Comparison of ENCODE assay signal across 29 cellular contexts in the genomic region with DNA sequence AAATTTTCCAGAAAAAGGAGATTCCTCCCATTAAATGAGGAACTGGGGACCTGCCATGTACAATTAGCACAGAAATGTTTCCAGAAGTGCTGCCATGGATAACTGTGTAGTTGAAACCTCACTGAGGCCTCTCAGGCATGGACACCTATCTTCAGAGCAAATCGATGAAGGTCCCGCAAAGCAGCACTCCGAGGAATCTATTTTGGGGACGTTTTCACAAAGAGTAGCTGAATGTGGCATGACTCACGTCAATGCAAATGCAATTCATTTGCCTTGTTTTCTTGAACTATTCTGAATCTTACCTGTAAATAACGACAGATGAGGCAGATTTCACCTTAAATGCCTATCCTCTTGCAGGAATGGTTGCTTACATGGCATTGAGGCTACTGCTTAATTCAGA.
"Had no signal": no experiment of that assay in that cellular context is flagged by ENCODE, and none has a peak within 500 bp of the region (broad histone marks: within the 10 kb centered on the region; RNA-seq: fewer than 3 reads in every experiment).

No MANE protein-coding gene starts in this region.

- H3K4me3 ChIP-seq: coronary artery, esophagus muscularis mucosa, gastroesophageal sphincter, heart left ventricle, hepatocyte, neural progenitor cell, smooth muscle cell, thoracic aorta, tibial nerve, upper lobe of left lung had no signal

- H3K9me3 ChIP-seq: esophagus muscularis mucosa, gastroesophageal sphincter, heart left ventricle, thoracic aorta, tibial nerve, upper lobe of left lung had no signal

- H3K79me2 ChIP-seq: hepatocyte, parathyroid adenoma had no signal

- H3K4me2 ChIP-seq: hepatocyte, neural progenitor cell, smooth muscle cell had no signal

- H3K27ac ChIP-seq: coronary artery, esophagus muscularis mucosa, foreskin keratinocyte, gastroesophageal sphincter, heart left ventricle, hepatocyte, neural progenitor cell, parathyroid adenoma, thoracic aorta, tibial nerve, upper lobe of left lung had no signal

- H3K27ac Mint-ChIP-seq: nephron; neural progenitor cell; progenitor cell of endocrine pancreas; stimulated activated effector memory CD8-positive, alpha-beta T cell treated with anti-CD3 and anti-CD28 coated beads, Interleukin-12 subunit alpha, Interleukin-12 subunit beta, amount 100 ng/mL, for 72 hours had no signal

- ATAC-seq: foreskin keratinocyte; gastroesophageal sphincter; heart left ventricle; left lobe of liver; naive thymus-derived CD4-positive, alpha-beta T cell; sciatic nerve; stimulated activated effector memory CD8-positive, alpha-beta T cell treated with anti-CD3 and anti-CD28 coated beads, Interleukin-12 subunit alpha, Interleukin-12 subunit beta, amount 100 ng/mL, for 72 hours had no signal

- H3K4me1 ChIP-seq: foreskin keratinocyte, gastroesophageal sphincter, heart left ventricle, neural progenitor cell, parathyroid adenoma, tibial nerve had no signal

- H2AFZ ChIP-seq: hepatocyte, neural progenitor cell, parathyroid adenoma had no signal

- H3K36me3 ChIP-seq: neural progenitor cell, thoracic aorta had no signal

- H3K9ac ChIP-seq: neural progenitor cell, parathyroid adenoma had no signal

- H3K9me3 Mint-ChIP-seq: naive thymus-derived CD4-positive, alpha-beta T cell; nephron; stimulated activated effector memory CD8-positive, alpha-beta T cell treated with anti-CD3 and anti-CD28 coated beads, Interleukin-12 subunit alpha, Interleukin-12 subunit beta, amount 100 ng/mL, for 72 hours had no signal

- H3K4me3 Mint-ChIP-seq: nephron; neural progenitor cell; stimulated activated effector memory CD8-positive, alpha-beta T cell treated with anti-CD3 and anti-CD28 coated beads, Interleukin-12 subunit alpha, Interleukin-12 subunit beta, amount 100 ng/mL, for 72 hours had no signal

- H3K27me3 ChIP-seq: esophagus muscularis mucosa, foreskin keratinocyte, gastroesophageal sphincter, heart left ventricle, hepatocyte, neural progenitor cell, tibial nerve, upper lobe of left lung had no signal

- H3K27me3 Mint-ChIP-seq: naive thymus-derived CD4-positive, alpha-beta T cell; progenitor cell of endocrine pancreas had no signal

- FAIRE-seq: endothelial cell of umbilical vein, kidney, urothelium cell line had no signal

- DNase-seq: dermis blood vessel endothelial cell; effector memory CD4-positive, alpha-beta T cell; foreskin keratinocyte; heart left ventricle; kidney; mesendoderm; midbrain; naive thymus-derived CD4-positive, alpha-beta T cell; stimulated activated CD4-positive, alpha-beta T cell treated with anti-CD3 and anti-CD28 coated beads, Interleukin-12 subunit alpha, Interleukin-12 subunit beta, amount 100 ng/mL, for 4 hours; stimulated activated CD4-positive, alpha-beta T cell treated with anti-CD3 and anti-CD28 coated beads, Interleukin-2, amount 100 ng/mL, for 24 hours; stimulated activated CD4-positive, alpha-beta T cell treated with anti-CD3 and anti-CD28 coated beads, Interleukin-4, amount 100 ng/mL, for 24 hours; stimulated activated naive CD4-positive, alpha-beta T cell treated with Interleukin-2 at 50 U/mL for 16 hours; upper lobe of left lung had no signal
